In the genomic region with DNA sequence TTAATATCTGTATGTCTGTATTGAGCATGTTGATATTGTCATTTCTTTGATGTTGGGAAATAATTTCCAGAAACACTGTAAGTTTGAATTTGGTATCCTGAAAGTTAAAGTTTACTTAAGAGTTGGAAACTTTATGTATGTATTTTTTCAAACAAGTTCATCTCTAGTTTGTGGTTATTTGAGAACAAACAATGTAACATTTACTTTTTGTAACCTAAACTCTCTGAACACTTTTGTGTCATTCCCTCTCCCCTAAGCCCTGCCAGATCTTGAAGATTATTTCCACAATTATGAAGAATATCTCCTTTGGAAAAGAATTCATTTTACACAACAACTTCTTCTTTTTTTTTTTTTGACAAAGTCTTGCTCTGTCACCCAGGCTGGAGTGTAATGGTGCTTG, we compare ENCODE assay signal across 29 cellular contexts. TPM values are rescaled to one million over a fixed set of nuclear protein-coding genes. Genes with fewer than 3 reads are reported as not detected.
"Had no signal": no experiment of that assay in that cellular context is flagged by ENCODE, and none has a peak within 500 bp of the region (broad histone marks: within the 10 kb centered on the region; RNA-seq: fewer than 3 reads in every experiment).

No MANE protein-coding gene starts in this region.

- H3K36me3 ChIP-seq: stomach, suprapubic skin, thoracic aorta, thyroid gland, tibial artery, tibial nerve, transverse colon, upper lobe of left lung, upper lobe of right lung, uterus, vagina had no signal

- H3K4me1 ChIP-seq: stomach, suprapubic skin, testis, thyroid gland, tibial artery, tibial nerve, transverse colon, upper lobe of left lung, upper lobe of right lung, uterus, vagina had no signal

- H3K4me3 ChIP-seq: stomach, suprapubic skin, testis, thoracic aorta, thyroid gland, tibial artery, tibial nerve, transverse colon, upper lobe of left lung, upper lobe of right lung, uterus, vagina had no signal

- DNase-seq: stimulated activated CD4-positive, alpha-beta T cell treated with anti-CD3 and anti-CD28 coated beads, Interleukin-2, amount 100 ng/mL, for 48 hours; stimulated activated CD4-positive, alpha-beta T cell treated with anti-CD3 and anti-CD28 coated beads, Interleukin-4, amount 100 ng/mL, for 1 hour; stimulated activated CD4-positive, alpha-beta T cell treated with anti-CD3 and anti-CD28 coated beads, Interleukin-4, amount 100 ng/mL, for 24 hours; stimulated activated CD4-positive, alpha-beta T cell treated with anti-CD3 and anti-CD28 coated beads, Interleukin-4, amount 100 ng/mL, for 4 hours; stimulated activated CD8-positive, alpha-beta memory T cell treated with anti-CD3 and anti-CD28 coated beads, Interleukin-4, amount 100 ng/mL, for 48 hours; stimulated activated naive B cell treated with anti-CD40 and anti-IgM and Interleukin-4, amounts not matched to agents 10 μg/mL and 1 μg/mL and 100 μg/mL, for 72 hours; stimulated activated naive CD4-positive, alpha-beta T cell; stimulated activated naive CD4-positive, alpha-beta T cell treated with Interleukin-2 at 50 U/mL for 16 hours; stimulated activated naive CD8-positive, alpha-beta T cell treated with anti-CD3 and anti-CD28 coated beads, Interleukin-15, amount 100 ng/mL, for 72 hours; stimulated activated naive CD8-positive, alpha-beta T cell treated with anti-CD3 and anti-CD28 coated beads, Interleukin-15, Interleukin-2, amounts not matched to agents 100 U/mL and 50 U/mL, for 24 hours; stomach; substantia nigra; testis; thyroid gland; tibial artery; transverse colon; trophoblast cell; upper lobe of left lung; upper lobe of right lung; uterus had no signal

- FAIRE-seq: urothelium cell line had no signal

- H3K27me3 ChIP-seq: stomach, suprapubic skin, testis, thyroid gland, tibial artery, tibial nerve, upper lobe of left lung, uterus, vagina had no signal

- H3K9me3 ChIP-seq: stomach, suprapubic skin, testis, thoracic aorta, thyroid gland, tibial artery, transverse colon, upper lobe of left lung, upper lobe of right lung, uterus, vagina had no signal

- ATAC-seq: stimulated activated effector memory CD8-positive, alpha-beta T cell treated with anti-CD3 and anti-CD28 coated beads, Interleukin-12 subunit alpha, Interleukin-12 subunit beta, amount 100 ng/mL, for 72 hours; stimulated activated memory B cell treated with anti-CD40 and anti-IgM and Interleukin-4, amounts not matched to agents 10 μg/mL and 1 μg/mL and 100 μg/mL, for 72 hours; stimulated activated naive B cell treated with anti-CD40 and anti-IgM and Interleukin-4, amounts not matched to agents 10 μg/mL and 1 μg/mL and 100 μg/mL, for 72 hours; stimulated activated naive CD8-positive, alpha-beta T cell treated with anti-CD3 and anti-CD28 coated beads, Interleukin-15, amount 100 ng/mL, for 72 hours; stimulated activated naive CD8-positive, alpha-beta T cell treated with anti-CD3 and anti-CD28 coated beads, Interleukin-15, Interleukin-2, amounts not matched to agents 100 U/mL and 50 U/mL, for 24 hours; upper lobe of right lung had no signal

- H3K27ac ChIP-seq: stomach, suprapubic skin, testis, thoracic aorta, thyroid gland, tibial artery, tibial nerve, transverse colon, upper lobe of left lung, upper lobe of right lung, uterus, vagina had no signal

RNA-seq across cellular contexts. Expression of a gene that starts 24.9 kb away (rescaled TPM):
- total RNA-seq: temporal lobe, upper lobe of right lung, vagina had no signal
- polyA plus RNA-seq: stomach, urinary bladder had no signal
